1 cellular context compared by ENCODE assay signal in the genomic region with DNA sequence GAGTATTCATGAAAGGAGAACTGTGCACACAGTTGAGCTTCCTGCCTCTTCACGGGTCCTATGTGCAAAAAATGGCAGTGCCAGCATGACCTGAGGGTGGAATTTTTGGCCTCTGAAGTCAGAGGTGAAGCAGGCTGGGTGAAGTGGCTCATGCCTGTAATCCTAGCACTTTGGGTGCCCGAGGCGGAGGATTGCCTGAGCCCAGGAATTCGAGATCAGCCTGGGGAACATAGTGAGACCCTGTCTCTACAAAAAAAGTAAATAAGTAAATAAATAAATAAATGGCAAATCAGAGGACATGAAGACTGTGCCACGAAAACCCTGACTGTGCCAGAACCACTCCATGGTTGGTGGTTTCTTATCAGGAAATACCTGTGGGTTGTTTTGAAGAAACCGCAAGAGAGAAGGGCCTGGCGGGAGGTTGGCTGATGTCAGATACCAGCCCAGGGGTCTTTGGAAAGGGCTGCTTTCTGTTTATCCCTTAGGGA.
TF ChIP-seq lines count a peak whose summit lies in the region.

No MANE protein-coding gene starts in this region.

TF ChIP-seq in K562, 482 proteins besides CTCF, POLR2A, EP300 and RAD21 (continues in another document):
- TF ChIP-seq JUND (IDR thresholded peaks at IDR 0.05; ENCODE audit: borderline replicate concordance, low read depth, low read length) = 0 out of 2 replicates have a peak, but pooled peaks have one; percentile 7
- no peak for TF ChIP-seq JUND (tag; IDR thresholded peaks at IDR 0.05; ENCODE audit: borderline replicate concordance, low read depth, low read length)
- TF ChIP-seq, protein P1, sequence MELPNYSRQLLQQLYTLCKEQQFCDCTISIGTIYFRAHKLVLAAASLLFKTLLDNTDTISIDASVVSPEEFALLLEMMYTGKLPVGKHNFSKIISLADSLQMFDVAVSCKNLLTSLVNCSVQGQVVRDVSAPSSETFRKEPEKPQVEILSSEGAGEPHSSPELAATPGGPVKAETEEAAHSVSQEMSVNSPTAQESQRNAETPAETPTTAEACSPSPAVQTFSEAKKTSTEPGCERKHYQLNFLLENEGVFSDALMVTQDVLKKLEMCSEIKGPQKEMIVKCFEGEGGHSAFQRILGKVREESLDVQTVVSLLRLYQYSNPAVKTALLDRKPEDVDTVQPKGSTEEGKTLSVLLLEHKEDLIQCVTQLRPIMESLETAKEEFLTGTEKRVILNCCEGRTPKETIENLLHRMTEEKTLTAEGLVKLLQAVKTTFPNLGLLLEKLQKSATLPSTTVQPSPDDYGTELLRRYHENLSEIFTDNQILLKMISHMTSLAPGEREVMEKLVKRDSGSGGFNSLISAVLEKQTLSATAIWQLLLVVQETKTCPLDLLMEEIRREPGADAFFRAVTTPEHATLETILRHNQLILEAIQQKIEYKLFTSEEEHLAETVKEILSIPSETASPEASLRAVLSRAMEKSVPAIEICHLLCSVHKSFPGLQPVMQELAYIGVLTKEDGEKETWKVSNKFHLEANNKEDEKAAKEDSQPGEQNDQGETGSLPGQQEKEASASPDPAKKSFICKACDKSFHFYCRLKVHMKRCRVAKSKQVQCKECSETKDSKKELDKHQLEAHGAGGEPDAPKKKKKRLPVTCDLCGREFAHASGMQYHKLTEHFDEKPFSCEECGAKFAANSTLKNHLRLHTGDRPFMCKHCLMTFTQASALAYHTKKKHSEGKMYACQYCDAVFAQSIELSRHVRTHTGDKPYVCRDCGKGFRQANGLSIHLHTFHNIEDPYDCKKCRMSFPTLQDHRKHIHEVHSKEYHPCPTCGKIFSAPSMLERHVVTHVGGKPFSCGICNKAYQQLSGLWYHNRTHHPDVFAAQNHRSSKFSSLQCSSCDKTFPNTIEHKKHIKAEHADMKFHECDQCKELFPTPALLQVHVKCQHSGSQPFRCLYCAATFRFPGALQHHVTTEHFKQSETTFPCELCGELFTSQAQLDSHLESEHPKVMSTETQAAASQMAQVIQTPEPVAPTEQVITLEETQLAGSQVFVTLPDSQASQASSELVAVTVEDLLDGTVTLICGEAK (IDR thresholded peaks at IDR 0.05) = no peak
- TF ChIP-seq, protein P1 (CRISPR knock-in tag; IDR thresholded peaks at IDR 0.05) = no peak
- TF ChIP-seq, protein P2, sequence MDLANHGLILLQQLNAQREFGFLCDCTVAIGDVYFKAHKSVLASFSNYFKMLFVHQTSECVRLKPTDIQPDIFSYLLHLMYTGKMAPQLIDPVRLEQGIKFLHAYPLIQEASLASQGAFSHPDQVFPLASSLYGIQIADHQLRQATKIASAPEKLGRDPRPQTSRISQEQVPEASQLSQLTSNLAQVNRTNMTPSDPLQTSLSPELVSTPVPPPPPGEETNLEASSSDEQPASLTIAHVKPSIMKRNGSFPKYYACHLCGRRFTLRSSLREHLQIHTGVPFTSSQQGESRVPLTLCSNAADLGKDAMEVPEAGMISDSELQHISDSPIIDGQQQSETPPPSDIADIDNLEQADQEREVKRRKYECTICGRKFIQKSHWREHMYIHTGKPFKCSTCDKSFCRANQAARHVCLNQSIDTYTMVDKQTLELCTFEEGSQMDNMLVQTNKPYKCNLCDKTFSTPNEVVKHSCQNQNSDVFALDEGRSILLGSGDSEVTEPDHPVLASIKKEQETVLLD (IDR thresholded peaks at IDR 0.05) = no peak
- peak; percentile 77 to 90 for TF ChIP-seq TEAD1 (CRISPR knock-in tag; IDR thresholded peaks at IDR 0.05)
- TF ChIP-seq, protein P3, sequence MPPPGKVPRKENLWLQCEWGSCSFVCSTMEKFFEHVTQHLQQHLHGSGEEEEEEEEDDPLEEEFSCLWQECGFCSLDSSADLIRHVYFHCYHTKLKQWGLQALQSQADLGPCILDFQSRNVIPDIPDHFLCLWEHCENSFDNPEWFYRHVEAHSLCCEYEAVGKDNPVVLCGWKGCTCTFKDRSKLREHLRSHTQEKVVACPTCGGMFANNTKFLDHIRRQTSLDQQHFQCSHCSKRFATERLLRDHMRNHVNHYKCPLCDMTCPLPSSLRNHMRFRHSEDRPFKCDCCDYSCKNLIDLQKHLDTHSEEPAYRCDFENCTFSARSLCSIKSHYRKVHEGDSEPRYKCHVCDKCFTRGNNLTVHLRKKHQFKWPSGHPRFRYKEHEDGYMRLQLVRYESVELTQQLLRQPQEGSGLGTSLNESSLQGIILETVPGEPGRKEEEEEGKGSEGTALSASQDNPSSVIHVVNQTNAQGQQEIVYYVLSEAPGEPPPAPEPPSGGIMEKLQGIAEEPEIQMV (tag; conservative IDR thresholded peaks at IDR 0.05; ENCODE audit: low read depth) = no peak
- TF ChIP-seq, protein P4, sequence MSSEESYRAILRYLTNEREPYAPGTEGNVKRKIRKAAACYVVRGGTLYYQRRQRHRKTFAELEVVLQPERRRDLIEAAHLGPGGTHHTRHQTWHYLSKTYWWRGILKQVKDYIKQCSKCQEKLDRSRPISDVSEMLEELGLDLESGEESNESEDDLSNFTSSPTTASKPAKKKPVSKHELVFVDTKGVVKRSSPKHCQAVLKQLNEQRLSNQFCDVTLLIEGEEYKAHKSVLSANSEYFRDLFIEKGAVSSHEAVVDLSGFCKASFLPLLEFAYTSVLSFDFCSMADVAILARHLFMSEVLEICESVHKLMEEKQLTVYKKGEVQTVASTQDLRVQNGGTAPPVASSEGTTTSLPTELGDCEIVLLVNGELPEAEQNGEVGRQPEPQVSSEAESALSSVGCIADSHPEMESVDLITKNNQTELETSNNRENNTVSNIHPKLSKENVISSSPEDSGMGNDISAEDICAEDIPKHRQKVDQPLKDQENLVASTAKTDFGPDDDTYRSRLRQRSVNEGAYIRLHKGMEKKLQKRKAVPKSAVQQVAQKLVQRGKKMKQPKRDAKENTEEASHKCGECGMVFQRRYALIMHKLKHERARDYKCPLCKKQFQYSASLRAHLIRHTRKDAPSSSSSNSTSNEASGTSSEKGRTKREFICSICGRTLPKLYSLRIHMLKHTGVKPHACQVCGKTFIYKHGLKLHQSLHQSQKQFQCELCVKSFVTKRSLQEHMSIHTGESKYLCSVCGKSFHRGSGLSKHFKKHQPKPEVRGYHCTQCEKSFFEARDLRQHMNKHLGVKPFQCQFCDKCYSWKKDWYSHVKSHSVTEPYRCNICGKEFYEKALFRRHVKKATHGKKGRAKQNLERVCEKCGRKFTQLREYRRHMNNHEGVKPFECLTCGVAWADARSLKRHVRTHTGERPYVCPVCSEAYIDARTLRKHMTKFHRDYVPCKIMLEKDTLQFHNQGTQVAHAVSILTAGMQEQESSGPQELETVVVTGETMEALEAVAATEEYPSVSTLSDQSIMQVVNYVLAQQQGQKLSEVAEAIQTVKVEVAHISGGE (CRISPR knock-in tag; IDR thresholded peaks at IDR 0.05) = no peak
- TF ChIP-seq FUS (optimal IDR thresholded peaks at IDR 0.05; ENCODE audit: low read depth, low read length) = no peak
- TF ChIP-seq, protein P5, sequence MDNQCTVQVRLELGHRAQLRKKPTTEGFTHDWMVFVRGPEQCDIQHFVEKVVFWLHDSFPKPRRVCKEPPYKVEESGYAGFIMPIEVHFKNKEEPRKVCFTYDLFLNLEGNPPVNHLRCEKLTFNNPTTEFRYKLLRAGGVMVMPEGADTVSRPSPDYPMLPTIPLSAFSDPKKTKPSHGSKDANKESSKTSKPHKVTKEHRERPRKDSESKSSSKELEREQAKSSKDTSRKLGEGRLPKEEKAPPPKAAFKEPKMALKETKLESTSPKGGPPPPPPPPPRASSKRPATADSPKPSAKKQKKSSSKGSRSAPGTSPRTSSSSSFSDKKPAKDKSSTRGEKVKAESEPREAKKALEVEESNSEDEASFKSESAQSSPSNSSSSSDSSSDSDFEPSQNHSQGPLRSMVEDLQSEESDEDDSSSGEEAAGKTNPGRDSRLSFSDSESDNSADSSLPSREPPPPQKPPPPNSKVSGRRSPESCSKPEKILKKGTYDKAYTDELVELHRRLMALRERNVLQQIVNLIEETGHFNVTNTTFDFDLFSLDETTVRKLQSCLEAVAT (IDR thresholded peaks at IDR 0.05) = peak in 1 of 2 experiments; percentile 91; a peak in 2 of 4 replicates
- no peak for TF ChIP-seq ARNT (IDR thresholded peaks at IDR 0.05)
- TF ChIP-seq, protein P6, sequence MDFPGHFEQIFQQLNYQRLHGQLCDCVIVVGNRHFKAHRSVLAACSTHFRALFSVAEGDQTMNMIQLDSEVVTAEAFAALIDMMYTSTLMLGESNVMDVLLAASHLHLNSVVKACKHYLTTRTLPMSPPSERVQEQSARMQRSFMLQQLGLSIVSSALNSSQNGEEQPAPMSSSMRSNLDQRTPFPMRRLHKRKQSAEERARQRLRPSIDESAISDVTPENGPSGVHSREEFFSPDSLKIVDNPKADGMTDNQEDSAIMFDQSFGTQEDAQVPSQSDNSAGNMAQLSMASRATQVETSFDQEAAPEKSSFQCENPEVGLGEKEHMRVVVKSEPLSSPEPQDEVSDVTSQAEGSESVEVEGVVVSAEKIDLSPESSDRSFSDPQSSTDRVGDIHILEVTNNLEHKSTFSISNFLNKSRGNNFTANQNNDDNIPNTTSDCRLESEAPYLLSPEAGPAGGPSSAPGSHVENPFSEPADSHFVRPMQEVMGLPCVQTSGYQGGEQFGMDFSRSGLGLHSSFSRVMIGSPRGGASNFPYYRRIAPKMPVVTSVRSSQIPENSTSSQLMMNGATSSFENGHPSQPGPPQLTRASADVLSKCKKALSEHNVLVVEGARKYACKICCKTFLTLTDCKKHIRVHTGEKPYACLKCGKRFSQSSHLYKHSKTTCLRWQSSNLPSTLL (IDR thresholded peaks at IDR 0.05) = no peak
- TF ChIP-seq CREBBP (IDR thresholded peaks at IDR 0.05; ENCODE audit: low read depth, low read length) = no peak
- TF ChIP-seq SNRNP70 (optimal IDR thresholded peaks at IDR 0.05; ENCODE audit: low read depth, low read length) = no peak
- TF ChIP-seq TARDBP (IDR thresholded peaks at IDR 0.05) = no peak
- TF ChIP-seq, protein P7, sequence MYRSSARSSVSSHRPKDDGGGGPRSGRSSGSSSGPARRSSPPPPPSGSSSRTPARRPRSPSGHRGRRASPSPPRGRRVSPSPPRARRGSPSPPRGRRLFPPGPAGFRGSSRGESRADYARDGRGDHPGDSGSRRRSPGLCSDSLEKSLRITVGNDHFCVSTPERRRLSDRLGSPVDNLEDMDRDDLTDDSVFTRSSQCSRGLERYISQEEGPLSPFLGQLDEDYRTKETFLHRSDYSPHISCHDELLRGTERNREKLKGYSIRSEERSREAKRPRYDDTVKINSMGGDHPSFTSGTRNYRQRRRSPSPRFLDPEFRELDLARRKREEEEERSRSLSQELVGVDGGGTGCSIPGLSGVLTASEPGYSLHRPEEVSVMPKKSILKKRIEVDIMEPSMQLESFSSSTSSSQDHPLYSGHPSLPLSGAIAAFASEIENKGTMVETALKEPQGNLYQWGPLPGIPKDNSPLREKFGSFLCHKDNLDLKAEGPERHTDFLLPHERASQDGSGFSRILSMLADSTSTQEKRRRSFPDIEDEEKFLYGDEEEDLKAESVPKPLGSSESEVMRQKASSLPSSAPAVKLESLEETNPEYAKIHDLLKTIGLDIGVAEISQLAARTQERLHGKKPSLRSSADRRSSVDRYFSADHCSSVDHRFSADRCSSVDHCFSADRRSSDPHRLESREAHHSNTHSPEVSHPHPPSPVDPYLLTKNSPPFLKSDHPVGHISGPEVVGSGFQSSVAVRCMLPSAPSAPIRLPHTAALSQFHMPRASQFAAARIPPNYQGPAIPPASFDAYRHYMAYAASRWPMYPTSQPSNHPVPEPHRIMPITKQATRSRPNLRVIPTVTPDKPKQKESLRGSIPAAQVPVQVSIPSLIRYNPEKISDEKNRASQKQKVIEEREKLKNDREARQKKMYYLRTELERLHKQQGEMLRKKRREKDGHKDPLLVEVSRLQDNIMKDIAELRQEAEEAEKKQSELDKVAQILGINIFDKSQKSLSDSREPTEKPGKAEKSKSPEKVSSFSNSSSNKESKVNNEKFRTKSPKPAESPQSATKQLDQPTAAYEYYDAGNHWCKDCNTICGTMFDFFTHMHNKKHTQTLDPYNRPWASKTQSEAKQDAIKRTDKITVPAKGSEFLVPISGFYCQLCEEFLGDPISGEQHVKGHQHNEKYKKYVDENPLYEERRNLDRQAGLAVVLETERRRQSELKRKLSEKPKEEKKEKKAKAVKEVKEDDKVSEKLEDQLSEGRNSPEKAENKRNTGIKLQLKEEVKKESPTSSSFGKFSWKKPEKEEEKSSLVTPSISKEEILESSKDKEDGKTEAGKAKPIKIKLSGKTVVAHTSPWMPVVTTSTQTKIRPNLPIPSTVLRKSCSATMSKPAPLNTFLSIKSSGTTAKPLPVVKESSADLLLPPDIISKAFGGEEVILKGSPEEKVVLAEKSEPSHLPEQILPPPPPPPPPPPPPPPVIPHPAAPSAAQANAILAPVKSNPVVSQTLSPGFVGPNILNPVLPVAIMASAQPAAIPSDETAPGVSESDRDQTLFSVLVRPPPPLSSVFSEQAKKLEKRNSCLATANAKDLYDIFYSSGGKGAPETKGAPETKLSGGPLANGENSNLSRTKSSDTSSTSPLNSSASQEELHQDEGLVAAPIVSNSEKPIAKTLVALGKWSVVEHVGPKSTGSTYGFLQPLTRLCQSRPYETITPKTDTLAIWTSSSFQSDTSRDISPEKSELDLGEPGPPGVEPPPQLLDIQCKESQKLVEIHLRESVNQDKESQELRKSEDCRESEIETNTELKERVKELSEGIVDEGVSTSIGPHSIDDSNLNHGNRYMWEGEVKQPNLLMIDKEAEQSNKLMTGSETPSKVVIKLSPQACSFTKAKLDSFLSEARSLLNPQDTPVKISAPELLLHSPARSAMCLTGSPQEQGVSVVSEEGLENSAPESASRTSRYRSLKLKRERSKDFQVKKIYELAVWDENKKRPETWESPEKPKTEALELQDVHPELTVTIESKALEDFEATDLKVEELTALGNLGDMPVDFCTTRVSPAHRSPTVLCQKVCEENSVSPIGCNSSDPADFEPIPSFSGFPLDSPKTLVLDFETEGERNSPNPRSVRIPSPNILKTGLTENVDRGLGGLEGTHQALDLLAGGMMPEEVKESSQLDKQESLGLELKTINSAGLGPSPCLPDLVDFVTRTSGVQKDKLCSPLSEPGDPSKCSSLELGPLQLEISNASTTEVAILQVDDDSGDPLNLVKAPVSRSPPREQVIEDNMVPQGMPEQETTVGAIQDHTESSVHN (IDR thresholded peaks at IDR 0.05; ENCODE audit: borderline replicate concordance in 1 of 2, low read depth in 1 of 2) = no peak
